In genomic region chr15:31236184-31237041, GRCh38 we compare ENCODE assay signal across 8 cellular contexts.
A peak's percentile ranks its signal among the peaks of the same experiment; 100 is the strongest.
DNase-seq lines count a peak whose midpoint lies in the region; ATAC-seq and TF ChIP-seq lines count a peak whose summit lies in the region.

No MANE protein-coding gene starts in this region.

- H2AFZ ChIP-seq in neural progenitor cell (replicated peaks): peak overlapping the region; percentile 81

- H3K4me1 ChIP-seq in Peyer's patch: peaks cover 0 to 24% (median 0%) of the 10 kb centered on the region in 4 donors
- peaks cover 6% of the 10 kb centered on the region for H3K4me1 ChIP-seq in neural progenitor cell

- H3K36me3 Mint-ChIP-seq in neural progenitor cell (no peaks in the 10 kb centered on the region), CD14-positive monocyte (peaks cover 0 to 2% of the 10 kb centered on the region in 2 donors)

- H3K9ac ChIP-seq in neural progenitor cell: no peak overlapping the region

- no peaks in the 10 kb centered on the region for H3K27me3 ChIP-seq in Peyer's patch
- H3K27me3 ChIP-seq in neural progenitor cell: no peaks in the 10 kb centered on the region

- H3K4me1 Mint-ChIP-seq in neural progenitor cell (peaks cover 13% of the 10 kb centered on the region), CD14-positive monocyte (peaks cover 56% of the 10 kb centered on the region)

- TF ChIP-seq POLR2A in Peyer's patch (IDR thresholded peaks at IDR 0.05): no peak

- no peak overlapping the region for H3K4me2 ChIP-seq in neural progenitor cell

- H3K9me3 ChIP-seq in Peyer's patch: no peaks in the 10 kb centered on the region
- H3K9me3 ChIP-seq in neural progenitor cell (ENCODE audit: low read depth): no peaks in the 10 kb centered on the region

- H3K4me3 ChIP-seq in GM12864 (ENCODE audit: low read depth, low read length) (no peak overlapping the region), Peyer's patch (no peak overlapping the region), neural progenitor cell (no peak overlapping the region)

- no peaks in the 10 kb centered on the region for H4K20me1 ChIP-seq in neural progenitor cell (ENCODE audit: low read depth)

- peaks cover 11% of the 10 kb centered on the region for H3K27me3 Mint-ChIP-seq in neural progenitor cell (ENCODE audit: insufficient read depth, low read depth)
- H3K27me3 Mint-ChIP-seq in CD14-positive monocyte (ENCODE audit: low read depth in 3 of 3): peaks cover 0 to 2% (median 0%) of the 10 kb centered on the region in 3 donors

- ATAC-seq in HG03432 (IDR thresholded peaks at IDR 0.05; ENCODE audit: unreplicated experiment): peak; percentile 63

- H3K9me3 Mint-ChIP-seq in neural progenitor cell (peaks cover 2% of the 10 kb centered on the region), CD14-positive monocyte (peaks cover 0 to 2% (median 0%) of the 10 kb centered on the region in 7 donors)

- no peak overlapping the region for H3K4me3 Mint-ChIP-seq in neural progenitor cell
- H3K4me3 Mint-ChIP-seq in CD14-positive monocyte: no peak overlapping the region

- DNase-seq in GM12864 (ENCODE audit: low read depth): no peak
- peak in 1 of 3 donors; percentile 76 for DNase-seq in Peyer's patch
- DNase-seq in fibroblast of gingiva (ENCODE audit: low read depth): peak; percentile 94
- DNase-seq in neural progenitor cell (ENCODE audit: low spot score): no peak
- no peak for DNase-seq in retina
- no peak for DNase-seq in CD14-positive monocyte (ENCODE audit: low spot score)
- DNase-seq in GM13977 (ENCODE audit: low spot score): no peak

- intact Hi-C loops in CD14-positive monocyte (cut with micrococcal nuclease): no loop called here

- no peaks in the 10 kb centered on the region for H3K79me2 ChIP-seq in neural progenitor cell (ENCODE audit: low read depth)

- H3K27ac Mint-ChIP-seq in neural progenitor cell (no peak overlapping the region), CD14-positive monocyte (peak overlapping the region in 1 of 7 donors; percentile 50)

- H3K36me3 ChIP-seq in Peyer's patch (no peaks in the 10 kb centered on the region), neural progenitor cell (no peaks in the 10 kb centered on the region)

- H3K27ac ChIP-seq in Peyer's patch (peak overlapping the region in 3 of 4 donors; percentile 63 to 83 (median 64)), neural progenitor cell (no peak overlapping the region)

- TF ChIP-seq CTCF in GM12864 (IDR thresholded peaks at IDR 0.05; ENCODE audit: low read depth, low read length, missing control alignments) (peak; percentile 33), Peyer's patch (IDR thresholded peaks at IDR 0.05) (no peak), neural progenitor cell (IDR thresholded peaks at IDR 0.05) (no peak), CD14-positive monocyte (IDR thresholded peaks at IDR 0.05) (no peak), GM13977 (IDR thresholded peaks at IDR 0.05; ENCODE audit: extremely low read depth, insufficient read depth, missing control alignments) (no peak)

- no peaks in the 10 kb centered on the region for H3F3A ChIP-seq in neural progenitor cell (ENCODE audit: low read depth)

- in situ Hi-C loops in GM13977 (cut with MboI; ENCODE audit: low pct_unique_long_range_greater_than_20kb, low sequenced_read_pairs, unreplicated experiment): no loop called here
